Comparison of ENCODE assay signal across 14 cellular contexts in the genomic region with DNA sequence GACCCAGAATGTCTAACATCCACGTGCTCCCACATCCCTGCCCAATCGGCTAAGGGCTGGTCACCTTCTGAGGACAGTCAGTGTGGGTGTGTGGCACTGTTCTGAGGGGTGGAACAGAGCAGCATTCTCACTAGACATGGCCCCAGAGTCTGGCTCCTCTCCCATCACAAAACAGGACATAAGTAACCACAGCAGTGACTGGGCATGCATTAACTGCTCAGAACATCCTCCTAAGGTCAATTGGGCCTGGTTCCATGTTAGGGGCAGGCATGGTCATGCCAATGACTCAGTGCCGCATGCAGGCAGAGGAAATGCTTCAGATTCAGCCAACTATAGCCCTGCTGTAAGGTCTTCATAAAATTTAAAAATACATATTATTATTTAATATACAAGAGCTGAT. TPM values are rescaled to one million over a fixed set of nuclear protein-coding genes. Genes with fewer than 3 reads are reported as not detected.
DNase-seq lines count a peak whose midpoint lies in the region; ATAC-seq and TF ChIP-seq lines count a peak whose summit lies in the region.
"Had no signal": no experiment of that assay in that cellular context is flagged by ENCODE, and none has a peak within 500 bp of the region (broad histone marks: within the 10 kb centered on the region; RNA-seq: fewer than 3 reads in every experiment).

No MANE protein-coding gene starts in this region.

- H3K4me3 ChIP-seq in PC-3 (ENCODE audit: low read length), result no peak overlapping the region
- H3K4me3 ChIP-seq: Peyer's patch had no signal

- no peaks in the 10 kb centered on the region for H3K9me3 ChIP-seq in PC-3 (ENCODE audit: low read length)
- H3K9me3 ChIP-seq: Peyer's patch had no signal

- H3K4me1 ChIP-seq in PC-3 (ENCODE audit: insufficient read depth, low read length), result peaks cover 21% of the 10 kb centered on the region

- peaks cover 87% of the 10 kb centered on the region for H3K79me2 ChIP-seq in PC-3 (ENCODE audit: low read length)

- peaks cover 59% of the 10 kb centered on the region for H3K36me3 ChIP-seq in PC-3 (ENCODE audit: low read depth, low read length)

- peaks cover 40% of the 10 kb centered on the region for H3K36me3 Mint-ChIP-seq in osteocyte (ENCODE audit: unreplicated experiment)

- no peak overlapping the region for H3K27ac ChIP-seq in PC-3 (ENCODE audit: low read length)

- no peaks in the 10 kb centered on the region for H3K9me3 Mint-ChIP-seq in osteocyte (ENCODE audit: unreplicated experiment)
- H3K9me3 Mint-ChIP-seq: CD4-positive, alpha-beta memory T cell; natural killer cell treated with Interleukin-12 subunit alpha and Interleukin-12 subunit beta and Interleukin-15 and Interleukin-18, amount 100 ng/mL, for 72 hours; stimulated activated memory B cell treated with anti-CD40 and anti-IgM and Interleukin-4, amounts not matched to agents 10 μg/mL and 1 μg/mL and 100 μg/mL, for 72 hours had no signal

- ATAC-seq in PC-3 (no peak; the same call in 1 of the 2 replicates), esophagus mucosa (peak; percentile 87), GM19397 (IDR thresholded peaks at IDR 0.05; ENCODE audit: unreplicated experiment) (no peak)
- ATAC-seq: natural killer cell treated with Interleukin-12 subunit alpha and Interleukin-12 subunit beta and Interleukin-15 and Interleukin-18, amount 100 ng/mL, for 72 hours; stimulated activated memory B cell treated with anti-CD40 and anti-IgM and Interleukin-4, amounts not matched to agents 10 μg/mL and 1 μg/mL and 100 μg/mL, for 72 hours had no signal

- no peaks in the 10 kb centered on the region for H3K27me3 ChIP-seq in PC-3 (ENCODE audit: low read length)
- H3K27me3 ChIP-seq: Peyer's patch had no signal

- H3K4me2 ChIP-seq in PC-3 (ENCODE audit: low read length), result no peak overlapping the region

- peaks cover 23% of the 10 kb centered on the region for H3K4me1 Mint-ChIP-seq in osteocyte (ENCODE audit: unreplicated experiment)

- DNase-seq in Daoy (ENCODE audit: low read depth) (peak; percentile 61), PC-3 (peak; percentile 11), osteocyte (ENCODE audit: extremely low spot score, unreplicated experiment) (no peak), NCI-H2107 treated with DMSO at 0.1 percent for 48 hours (lab: John Stamatoyannopoulos, UW; ENCODE audit: unreplicated experiment) (no peak), NOMO-1 (lab: John Stamatoyannopoulos, UW; ENCODE audit: unreplicated experiment in 2 of 2) (no peak), midbrain (lab: John Stamatoyannopoulos, UW) (no peak)
- DNase-seq: anterior cingulate cortex; CD4-positive, alpha-beta memory T cell; NCI-H2029 treated with DMSO at 0.1 percent for 48 hours; Peyer's patch had no signal

- peaks cover 21% of the 10 kb centered on the region for H4K20me1 ChIP-seq in PC-3 (ENCODE audit: low read length)

- POLR2A ChIA-PET in PC-3 (lab: Charles Lee; ENCODE audit: unreplicated experiment), result no interaction called here

- no peak overlapping the region for H3K9ac ChIP-seq in PC-3 (ENCODE audit: low read length)

- CTCF ChIA-PET in PC-3 (lab: Charles Lee), result no interaction called here

- TF ChIP-seq CTCF in PC-3 (conservative IDR thresholded peaks at IDR 0.05; ENCODE audit: low read depth, low read length) (no peak), osteocyte (IDR thresholded peaks at IDR 0.05) (no peak)

- intact Hi-C loops in PC-3 (cut with micrococcal nuclease), result no loop called here

- no peak overlapping the region for H3K4me3 Mint-ChIP-seq in osteocyte (ENCODE audit: unreplicated experiment)
- H3K4me3 Mint-ChIP-seq: CD4-positive, alpha-beta memory T cell; natural killer cell treated with Interleukin-12 subunit alpha and Interleukin-12 subunit beta and Interleukin-15 and Interleukin-18, amount 100 ng/mL, for 72 hours; stimulated activated memory B cell treated with anti-CD40 and anti-IgM and Interleukin-4, amounts not matched to agents 10 μg/mL and 1 μg/mL and 100 μg/mL, for 72 hours had no signal

- H3K27me3 Mint-ChIP-seq in osteocyte (ENCODE audit: unreplicated experiment), result no peaks in the 10 kb centered on the region
- H3K27me3 Mint-ChIP-seq: CD4-positive, alpha-beta memory T cell; natural killer cell treated with Interleukin-12 subunit alpha and Interleukin-12 subunit beta and Interleukin-15 and Interleukin-18, amount 100 ng/mL, for 72 hours; stimulated activated memory B cell treated with anti-CD40 and anti-IgM and Interleukin-4, amounts not matched to agents 10 μg/mL and 1 μg/mL and 100 μg/mL, for 72 hours had no signal

- H3K27ac Mint-ChIP-seq in osteocyte (ENCODE audit: unreplicated experiment), result peak overlapping the region; percentile 74
- H3K27ac Mint-ChIP-seq: stimulated activated memory B cell treated with anti-CD40 and anti-IgM and Interleukin-4, amounts not matched to agents 10 μg/mL and 1 μg/mL and 100 μg/mL, for 72 hours had no signal

- no peaks in the 10 kb centered on the region for H3K9me2 ChIP-seq in PC-3 (replicated peaks; ENCODE audit: low read length)

- no peaks in the 10 kb centered on the region for H3F3A ChIP-seq in PC-3 (ENCODE audit: low read length, unreplicated experiment)

- no TSS peak for BruUV-seq in PC-3 (replicated peaks; lab: Mats Ljungman, UMichigan)

- H2AFZ ChIP-seq in PC-3 (ENCODE audit: low read length), result no peak overlapping the region

RNA-seq across cellular contexts. Expression of a gene that starts 12.9 kb away (rescaled TPM):
- 301 and 334 TPM in 2 replicates for total RNA-seq in Daoy (2014; rRNA removed; shearing (Covaris generic))
- total RNA-seq in PC-3 (2014; rRNA removed) (388 and 455 TPM in 2 replicates), esophagus mucosa (196 TPM), osteocyte (123 and 126 TPM in 2 replicates)

Comparison
In these comparisons a context has a peak if more than half of its experiments do, and no peak if none do; other contexts are left out.
1. DNase-seq: peak in Daoy (single experiment) and PC-3 (single experiment); none in osteocyte (single experiment), NCI-H2107 treated with DMSO at 0.1 percent for 48 hours (single experiment), NOMO-1 (0 of 2) and midbrain (single experiment).